23 cellular contexts compared by ENCODE assay signal in the genomic region with DNA sequence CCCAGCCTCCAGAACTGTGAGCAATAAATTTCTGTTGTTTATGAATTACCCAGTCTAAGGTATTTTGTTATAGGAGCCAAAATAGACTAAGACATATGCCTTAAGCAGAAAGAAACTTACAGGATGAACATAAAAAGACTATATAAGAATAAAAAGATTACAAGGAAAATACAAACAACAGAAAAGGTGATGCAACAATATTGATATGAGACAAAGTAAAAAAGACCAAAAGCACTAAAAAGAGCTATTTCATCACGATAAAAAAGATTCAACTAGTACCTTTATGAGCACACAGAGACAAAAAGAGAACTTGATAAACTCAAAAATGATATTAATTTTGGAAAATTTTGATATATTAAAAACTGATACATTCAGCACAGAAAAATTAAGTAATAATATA. TPM values are rescaled to one million over a fixed set of nuclear protein-coding genes. Genes with fewer than 3 reads are reported as not detected.
"Had no signal": no experiment of that assay in that cellular context is flagged by ENCODE, and none has a peak within 500 bp of the region (broad histone marks: within the 10 kb centered on the region; RNA-seq: fewer than 3 reads in every experiment).

No MANE protein-coding gene starts in this region.

- H3K9me3 ChIP-seq: left lung, lower lobe of right lung, ovary, right atrium auricular region, spleen, tibial nerve, uterus had no signal

- H3K27me3 ChIP-seq: ovary, right atrium auricular region, uterus had no signal

- H3K36me3 ChIP-seq: left lung, lower lobe of right lung, ovary, right atrium auricular region, spleen, tibial nerve, uterus had no signal

- H3K4me1 ChIP-seq: uterus had no signal

- FAIRE-seq: keratinocyte had no signal

- ATAC-seq: left colon; left lung; lower lobe of right lung; naive thymus-derived CD8-positive, alpha-beta T cell; sciatic nerve; stimulated activated memory B cell treated with anti-CD40 and anti-IgM and Interleukin-4, amounts not matched to agents 10 μg/mL and 1 μg/mL and 100 μg/mL, for 72 hours; stimulated activated naive CD8-positive, alpha-beta T cell treated with anti-CD3 and anti-CD28 coated beads, Interleukin-15, amount 100 ng/mL, for 72 hours had no signal

- H3K27ac ChIP-seq: left lung, lower lobe of right lung, ovary, right atrium auricular region, skin epidermis, spleen, tibial nerve, uterus had no signal

- DNase-seq: hippocampal formation; left colon; left lung; lower lobe of right lung; mammary epithelial cell; mesenchymal stem cell; naive thymus-derived CD8-positive, alpha-beta T cell; nephron progenitor cell; ovary; spleen; stimulated activated CD4-positive, alpha-beta T cell treated with anti-CD3 and anti-CD28 coated beads, Interleukin-4, amount 100 ng/mL, for 4 hours; stimulated activated CD8-positive, alpha-beta memory T cell treated with anti-CD3 and anti-CD28 coated beads, Interleukin-4, amount 100 ng/mL, for 48 hours; stimulated activated naive CD4-positive, alpha-beta T cell treated with Interleukin-2 at 50 U/mL for 16 hours; stimulated activated naive CD8-positive, alpha-beta T cell treated with anti-CD3 and anti-CD28 coated beads, Interleukin-15, amount 100 ng/mL, for 72 hours; substantia nigra; uterus had no signal

- H3K4me3 ChIP-seq: left lung, lower lobe of right lung, ovary, right atrium auricular region, skin epidermis, spleen, tibial nerve, uterus had no signal

RNA-seq across cellular contexts. Expression of gene SLC22A15, which starts 3.2 kb away (rescaled TPM):
- total RNA-seq: pulmonary artery endothelial cell had no signal
- polyA plus RNA-seq: naive thymus-derived CD8-positive, alpha-beta T cell had no signal
